ENCODE assay signal across 10 cellular contexts in genomic region chr5:101728933-101729332, GRCh38.
A peak's percentile ranks its signal among the peaks of the same experiment; 100 is the strongest.
DNase-seq lines count a peak whose midpoint lies in the region; ATAC-seq and TF ChIP-seq lines count a peak whose summit lies in the region.
"Had no signal": no experiment of that assay in that cellular context is flagged by ENCODE, and none has a peak within 500 bp of the region (broad histone marks: within the 10 kb centered on the region; RNA-seq: fewer than 3 reads in every experiment).

No MANE protein-coding gene starts in this region.

- intact Hi-C loops in head of caudate nucleus (cut with DNase I): no loop called here

- no peak overlapping the region for H3K4me3 ChIP-seq in epithelial cell of proximal tubule (ENCODE audit: low read depth, low read length)

- in situ Hi-C loops in GM13977 (cut with MboI; ENCODE audit: low pct_unique_long_range_greater_than_20kb, low sequenced_read_pairs, unreplicated experiment): no loop called here
- in situ Hi-C loops in GM13976 (cut with MboI; ENCODE audit: low sequenced_read_pairs, unreplicated experiment): no loop called here

- peak; percentile 2 for DNase-seq in COLO829 (ENCODE audit: low spot score)
- no peak for DNase-seq in GM13977 (ENCODE audit: low spot score)
- DNase-seq in NCI-H774 (lab: John Stamatoyannopoulos, UW): peak; percentile 1
- DNase-seq in epithelial cell of proximal tubule (ENCODE audit: low read depth): no peak
- no peak for DNase-seq in NCI-H187 treated with DMSO at 0.1 percent for 48 hours (lab: John Stamatoyannopoulos, UW)
- no peak for DNase-seq in GM13976 (ENCODE audit: low spot score)
- no peak for DNase-seq in head of caudate nucleus
- DNase-seq: naive thymus-derived CD4-positive, alpha-beta T cell; stimulated activated CD4-positive, alpha-beta T cell treated with anti-CD3 and anti-CD28 coated beads, Interleukin-12 subunit alpha, Interleukin-12 subunit beta, amount 100 ng/mL, for 4 hours had no signal

- ATAC-seq in GM21360 (IDR thresholded peaks at IDR 0.05; ENCODE audit: unreplicated experiment): no peak
- ATAC-seq: naive thymus-derived CD4-positive, alpha-beta T cell had no signal

- peak; percentile 24 for TF ChIP-seq CTCF in GM13977 (IDR thresholded peaks at IDR 0.05; ENCODE audit: extremely low read depth, insufficient read depth, missing control alignments)
- peak; percentile 32 for TF ChIP-seq CTCF in epithelial cell of proximal tubule (conservative IDR thresholded peaks at IDR 0.05; ENCODE audit: low read depth, low read length)
- no peak for TF ChIP-seq CTCF in GM13976 (IDR thresholded peaks at IDR 0.05; ENCODE audit: borderline replicate concordance, control extremely low read depth, extremely low read depth, insufficient read depth, missing control alignments)

Comparison
In these comparisons a context has a peak if more than half of its experiments do, and no peak if none do; other contexts are left out.
1. DNase-seq: peak in COLO829 (single experiment) and NCI-H774 (single experiment); none in GM13977 (single experiment), epithelial cell of proximal tubule (single experiment), NCI-H187 treated with DMSO at 0.1 percent for 48 hours (single experiment), GM13976 (single experiment) and head of caudate nucleus (0 of 42).